Comparison of ENCODE assay signal across 11 cellular contexts in genomic region chr13:83881031-83881727, GRCh38. TPM values are rescaled to one million over a fixed set of nuclear protein-coding genes. Genes with fewer than 3 reads are reported as not detected.
A peak's percentile ranks its signal among the peaks of the same experiment; 100 is the strongest.
DNase-seq lines count a peak whose midpoint lies in the region; ATAC-seq and TF ChIP-seq lines count a peak whose summit lies in the region.
"Had no signal": no experiment of that assay in that cellular context is flagged by ENCODE, and none has a peak within 500 bp of the region (broad histone marks: within the 10 kb centered on the region; RNA-seq: fewer than 3 reads in every experiment).

No MANE protein-coding gene starts in this region.

- H3K4me3 ChIP-seq in endodermal cell (ENCODE audit: low read length), result peak overlapping the region; percentile 76
- peak overlapping the region; percentile 11 for H3K4me3 ChIP-seq in osteoblast (ENCODE audit: insufficient read depth, low read length)

- DNase-seq in COR-L47 (lab: John Stamatoyannopoulos, UW), result peak; percentile 26
- DNase-seq in NCI-H2227 (lab: John Stamatoyannopoulos, UW; ENCODE audit: unreplicated experiment), result peak; percentile 3
- peak; percentile 36 for DNase-seq in endodermal cell
- peak; percentile 45 for DNase-seq in osteoblast (ENCODE audit: insufficient read length, low spot score, missing footprints)
- DNase-seq in AG20443 (ENCODE audit: low spot score), result no peak
- no peak for DNase-seq in activated naive CD4-positive, alpha-beta T cell treated with anti-CD3 and anti-CD28 coated beads, Interleukin-2, amount 50 U/mL, for 72 hours (ENCODE audit: low spot score in 2 of 2)
- DNase-seq in NCI-H1048 (lab: John Stamatoyannopoulos, UW), result no peak
- DNase-seq in Kasumi-1 (lab: John Stamatoyannopoulos, UW), result no peak
- DNase-seq: activated naive CD4-positive, alpha-beta T cell treated with anti-CD3 and anti-CD28 coated beads, Interleukin-2, amount 50 U/mL, for 16 hours had no signal

- no peak for ATAC-seq in activated naive CD4-positive, alpha-beta T cell treated with anti-CD3 and anti-CD28 coated beads, Interleukin-2, amount 50 U/mL, for 72 hours
- ATAC-seq: activated CD8-positive, alpha-beta T cell treated with anti-CD3 and anti-CD28 coated beads for 36 hours had no signal

- H3K4me2 ChIP-seq in osteoblast (ENCODE audit: insufficient read depth, low read length), result peak overlapping the region; percentile 79

- no peaks in the 10 kb centered on the region for H3K9me3 Mint-ChIP-seq in endodermal cell
- peaks cover 8 to 11% of the 10 kb centered on the region in 2 donors for H3K9me3 Mint-ChIP-seq in activated naive CD4-positive, alpha-beta T cell treated with anti-CD3 and anti-CD28 coated beads, Interleukin-2, amount 50 U/mL, for 72 hours
- H3K9me3 Mint-ChIP-seq: activated CD8-positive, alpha-beta T cell treated with anti-CD3 and anti-CD28 coated beads for 36 hours had no signal

- no peaks in the 10 kb centered on the region for H3K36me3 Mint-ChIP-seq in endodermal cell (ENCODE audit: low read depth)
- H3K36me3 Mint-ChIP-seq in activated naive CD4-positive, alpha-beta T cell treated with anti-CD3 and anti-CD28 coated beads, Interleukin-2, amount 50 U/mL, for 72 hours, result peaks cover 24 to 34% of the 10 kb centered on the region in 2 donors

- no peaks in the 10 kb centered on the region for H3K79me2 ChIP-seq in osteoblast (ENCODE audit: insufficient read depth, low read length)

- peaks cover 82% of the 10 kb centered on the region for H3K27me3 Mint-ChIP-seq in endodermal cell (ENCODE audit: insufficient read depth)

- no peaks in the 10 kb centered on the region for H3K36me3 ChIP-seq in endodermal cell (ENCODE audit: control insufficient read depth, insufficient read depth, low read length)
- H3K36me3 ChIP-seq in osteoblast (ENCODE audit: insufficient read depth, low read length), result no peaks in the 10 kb centered on the region

- peaks cover 36% of the 10 kb centered on the region for H3K4me1 Mint-ChIP-seq in endodermal cell

- WGBS in endodermal cell (ENCODE audit: insufficient coverage in 1 of 2, insufficient read length in 1 of 2), 2 experiments, result 5% methylated on average over 12 to 20 of the region's 23 CpGs

- H3K4me1 ChIP-seq in endodermal cell (ENCODE audit: control insufficient read depth, insufficient read depth, low read length) (peaks cover 11% of the 10 kb centered on the region), osteoblast (ENCODE audit: insufficient read depth, low read length) (peaks cover 8% of the 10 kb centered on the region)

- H3K27ac ChIP-seq in endodermal cell (ENCODE audit: low read depth, low read length) (no peak overlapping the region), osteoblast (ENCODE audit: low read depth, low read length) (no peak overlapping the region)

- H2AFZ ChIP-seq in osteoblast (ENCODE audit: low read length), result no peak overlapping the region

- no peaks in the 10 kb centered on the region for H3K9me3 ChIP-seq in endodermal cell (ENCODE audit: control insufficient read depth, low read length)
- H3K9me3 ChIP-seq in osteoblast (ENCODE audit: low read depth, low read length), result no peaks in the 10 kb centered on the region

- peaks cover 90% of the 10 kb centered on the region for H3K27me3 ChIP-seq in endodermal cell (ENCODE audit: control insufficient read depth, insufficient read depth, low read length, poor library complexity, severe bottlenecking)
- H3K27me3 ChIP-seq in osteoblast (ENCODE audit: insufficient read depth, low read length), result peaks cover 11% of the 10 kb centered on the region

- TF ChIP-seq CTCF in endodermal cell (conservative IDR thresholded peaks at IDR 0.05), result no peak
- no peak for TF ChIP-seq CTCF in osteoblast (IDR thresholded peaks at IDR 0.05; ENCODE audit: extremely low read depth, low read depth, low read length)

- H4K20me1 ChIP-seq in osteoblast (ENCODE audit: insufficient read depth, low read length), result no peaks in the 10 kb centered on the region

- peak overlapping the region; percentile 61 for H3K4me3 Mint-ChIP-seq in endodermal cell
- H3K4me3 Mint-ChIP-seq: activated CD8-positive, alpha-beta T cell treated with anti-CD3 and anti-CD28 coated beads for 36 hours had no signal

- no peak overlapping the region for H3K9ac ChIP-seq in endodermal cell (ENCODE audit: extremely low read depth, low read length, poor library complexity, severe bottlenecking)

- H3K27ac Mint-ChIP-seq in endodermal cell, result no peak overlapping the region
- no peak overlapping the region for H3K27ac Mint-ChIP-seq in activated naive CD4-positive, alpha-beta T cell treated with anti-CD3 and anti-CD28 coated beads, Interleukin-2, amount 50 U/mL, for 72 hours
- H3K27ac Mint-ChIP-seq: activated CD8-positive, alpha-beta T cell treated with anti-CD3 and anti-CD28 coated beads for 36 hours had no signal

RNA-seq across cellular contexts. Expression of gene SLITRK1, which starts 1.1 kb away (rescaled TPM):
- total RNA-seq in endodermal cell, result under 1 TPM in 1 of 2 donors, not detected in 1; 0.11 TPM
- polyA plus RNA-seq in endodermal cell (2013, experiment 1 of 2), result 2.9 TPM
- polyA plus RNA-seq in endodermal cell (2013, experiment 2 of 2), result 2.5 TPM
- not detected in 2 replicates for total RNA-seq in osteoblast
- total RNA-seq in activated naive CD4-positive, alpha-beta T cell treated with anti-CD3 and anti-CD28 coated beads, Interleukin-2, amount 50 U/mL, for 72 hours, result not detected
- total RNA-seq: activated CD8-positive, alpha-beta T cell treated with anti-CD3 and anti-CD28 coated beads for 36 hours; T-helper 1 cell treated with Interleukin-12 subunit alpha and Interleukin-12 subunit beta and Interleukin-4 antibody, amounts not matched to agents 30 ng/mL and 1 ng/mL, for 36 hours had no signal

Comparison
In these comparisons a context has a peak if more than half of its experiments do, and no peak if none do; other contexts are left out.
1. DNase-seq: peak in COR-L47 (single experiment), NCI-H2227 (single experiment), endodermal cell (single experiment) and osteoblast (single experiment); none in AG20443 (single experiment), activated naive CD4-positive, alpha-beta T cell treated with anti-CD3 and anti-CD28 coated beads, Interleukin-2, amount 50 U/mL, for 72 hours (0 of 2), NCI-H1048 (single experiment) and Kasumi-1 (0 of 2).